ENCODE assay signal across 11 cellular contexts in the genomic region with DNA sequence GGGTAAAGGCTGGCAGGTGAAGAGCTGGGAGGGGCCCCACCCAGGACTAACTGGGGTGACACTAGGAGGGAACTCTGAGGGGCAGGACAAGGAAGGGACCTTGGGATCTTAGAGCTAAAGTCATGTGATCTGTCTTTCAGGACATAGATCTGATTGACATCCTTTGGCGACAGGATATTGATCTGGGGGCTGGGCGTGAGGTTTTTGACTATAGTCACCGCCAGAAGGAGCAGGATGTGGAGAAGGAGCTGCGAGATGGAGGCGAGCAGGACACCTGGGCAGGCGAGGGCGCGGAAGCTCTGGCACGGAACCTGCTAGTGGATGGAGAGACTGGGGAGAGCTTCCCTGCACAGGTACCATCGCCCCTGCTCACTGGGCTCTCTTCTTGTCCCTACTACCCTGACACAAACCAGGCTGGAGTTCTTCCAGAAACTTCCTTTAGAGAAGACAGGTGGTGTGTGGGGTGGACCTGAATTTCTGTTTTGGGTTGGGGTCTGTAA. TPM values are rescaled to one million over a fixed set of nuclear protein-coding genes. Genes with fewer than 3 reads are reported as not detected.
DNase-seq lines count a peak whose midpoint lies in the region; ATAC-seq and TF ChIP-seq lines count a peak whose summit lies in the region.
"Had no signal": no experiment of that assay in that cellular context is flagged by ENCODE, and none has a peak within 500 bp of the region (broad histone marks: within the 10 kb centered on the region; RNA-seq: fewer than 3 reads in every experiment).

No MANE protein-coding gene starts in this region.

- H3K9me2 ChIP-seq in GM23338 (ENCODE audit: insufficient read depth), result no peaks in the 10 kb centered on the region

- TF ChIP-seq POLR2A in Peyer's patch (IDR thresholded peaks at IDR 0.05), result no peak

- no peak overlapping the region for H2AFZ ChIP-seq in GM23338

- no peak for TF ChIP-seq CTCF in A673 (conservative IDR thresholded peaks at IDR 0.05; ENCODE audit: low read depth, low read length)
- TF ChIP-seq CTCF in GM23338 (conservative IDR thresholded peaks at IDR 0.05; ENCODE audit: low read depth in 2 of 2), result no peak
- no peak for TF ChIP-seq CTCF in Peyer's patch (IDR thresholded peaks at IDR 0.05)

- peak overlapping the region; percentile 98 for H3K27ac ChIP-seq in A673 (ENCODE audit: low read depth, low read length, poor library complexity, severe bottlenecking)
- peak overlapping the region; percentile 99 for H3K27ac ChIP-seq in GM23338 (ENCODE audit: low read depth)
- peak overlapping the region in 1 of 4 donors; percentile 17 for H3K27ac ChIP-seq in Peyer's patch
- H3K27ac ChIP-seq: pancreas had no signal

- POLR2A ChIA-PET in A673 (lab: Charles Lee; ENCODE audit: low non-redundant PET) (interaction anchor here (0.5 to 2.0 kb wide), 5 partner anchors 9 to 1248 kb away, joined by 3 to 10 read pairs (median 8); a partner anchor contains a TSS), HEK293T (lab: Yijun Ruan, JAX) (interaction anchor here (1.1 to 1.2 kb wide), 2 partner anchors 13 to 44 kb away, joined by 3 to 4 read pairs; no protein-coding TSS in a partner anchor)

- intact Hi-C loops in A673 (cut with micrococcal nuclease; ENCODE audit: unreplicated experiment), result no loop called here

- peak overlapping the region; percentile 90 for H3K4me2 ChIP-seq in GM23338

- no peaks in the 10 kb centered on the region for H3K27me3 ChIP-seq in A673 (replicated peaks; ENCODE audit: insufficient read depth, low read depth, low read length, poor library complexity)
- H3K27me3 ChIP-seq in GM23338 (ENCODE audit: insufficient read depth), result no peaks in the 10 kb centered on the region
- H3K27me3 ChIP-seq in Peyer's patch, result no peaks in the 10 kb centered on the region
- H3K27me3 ChIP-seq: breast epithelium, pancreas had no signal

- H3K4me1 ChIP-seq in A673 (ENCODE audit: insufficient read depth, low read length, poor library complexity, severe bottlenecking), result peaks cover 51% of the 10 kb centered on the region
- H3K4me1 ChIP-seq in GM23338 (ENCODE audit: insufficient read depth), result peaks cover 47% of the 10 kb centered on the region
- peaks cover 3 to 43% (median 31%) of the 10 kb centered on the region in 4 donors for H3K4me1 ChIP-seq in Peyer's patch

- peaks cover 23% of the 10 kb centered on the region for H4K20me1 ChIP-seq in GM23338 (replicated peaks; ENCODE audit: insufficient read depth)

- H3K9me3 Mint-ChIP-seq in GM23338 (no peaks in the 10 kb centered on the region), memory B cell (no peaks in the 10 kb centered on the region)
- H3K9me3 Mint-ChIP-seq in activated naive CD4-positive, alpha-beta T cell treated with anti-CD3 and anti-CD28 coated beads, Interleukin-2, amount 50 U/mL, for 72 hours, result no peaks in the 10 kb centered on the region

- H3K4me3 Mint-ChIP-seq in GM23338 (peak overlapping the region; percentile 98), memory B cell (peak overlapping the region; percentile 74)

- no peaks in the 10 kb centered on the region for H3K9me3 ChIP-seq in A673 (ENCODE audit: low read depth, low read length, poor library complexity, severe bottlenecking)
- H3K9me3 ChIP-seq in Peyer's patch, result no peaks in the 10 kb centered on the region
- H3K9me3 ChIP-seq: breast epithelium, pancreas had no signal

- BruUV-seq in A673 (replicated peaks; lab: Mats Ljungman, UMichigan), result no TSS peak

- H3K27ac Mint-ChIP-seq in GM23338, result peak overlapping the region; percentile 100
- peak overlapping the region; percentile 98 to 99 for H3K27ac Mint-ChIP-seq in activated naive CD4-positive, alpha-beta T cell treated with anti-CD3 and anti-CD28 coated beads, Interleukin-2, amount 50 U/mL, for 72 hours
- peak overlapping the region; percentile 92 for H3K27ac Mint-ChIP-seq in memory B cell

- H3K36me3 ChIP-seq in A673 (ENCODE audit: insufficient read depth, low read length, poor library complexity, severe bottlenecking), result peaks cover 66% of the 10 kb centered on the region
- H3K36me3 ChIP-seq in GM23338 (ENCODE audit: insufficient read depth), result peaks cover 36% of the 10 kb centered on the region
- H3K36me3 ChIP-seq in Peyer's patch, result peaks cover 0 to 96% (median 0%) of the 10 kb centered on the region in 3 donors

- no peak for DNase-seq in A673 (ENCODE audit: low spot score)
- DNase-seq in GM23338 (ENCODE audit: low spot score), result peak; percentile 8
- DNase-seq in activated naive CD4-positive, alpha-beta T cell treated with anti-CD3 and anti-CD28 coated beads, Interleukin-2, amount 50 U/mL, for 72 hours (ENCODE audit: low spot score in 2 of 2), result no peak
- DNase-seq in memory B cell (ENCODE audit: low spot score in 2 of 2), result no peak
- DNase-seq in HEK293T (ENCODE audit: extremely low spot score), result no peak
- DNase-seq in Peyer's patch, result no peak
- DNase-seq: DMS 273 treated with DMSO at 0.1 percent for 48 hours, pancreas had no signal

- H3K4me1 Mint-ChIP-seq in GM23338, result peaks cover 78% of the 10 kb centered on the region
- H3K4me1 Mint-ChIP-seq in memory B cell, result peaks cover 44% of the 10 kb centered on the region

- peaks cover 74% of the 10 kb centered on the region for H3K79me2 ChIP-seq in GM23338 (replicated peaks; ENCODE audit: insufficient read depth)

- ATAC-seq in GM23338 (no peak), memory B cell (ENCODE audit: low read depth) (no peak), HG02571 (IDR thresholded peaks at IDR 0.05; ENCODE audit: unreplicated experiment) (no peak), HG03097 (IDR thresholded peaks at IDR 0.05; ENCODE audit: low FRiP score, unreplicated experiment) (no peak)
- no peak for ATAC-seq in activated naive CD4-positive, alpha-beta T cell treated with anti-CD3 and anti-CD28 coated beads, Interleukin-2, amount 50 U/mL, for 72 hours
- ATAC-seq: pancreas had no signal

- H3K27me3 Mint-ChIP-seq in GM23338 (ENCODE audit: insufficient read depth, low read depth, poor library complexity) (peaks cover 29% of the 10 kb centered on the region), memory B cell (no peaks in the 10 kb centered on the region)

- peaks cover 42% of the 10 kb centered on the region for H3F3A ChIP-seq in GM23338 (replicated peaks; ENCODE audit: low read depth)

- peak overlapping the region; percentile 32 for H3K4me3 ChIP-seq in A673 (ENCODE audit: low read depth, low read length, poor library complexity, severe bottlenecking)
- H3K4me3 ChIP-seq in GM23338, result peak overlapping the region; percentile 99
- H3K4me3 ChIP-seq in Peyer's patch, result no peak overlapping the region
- H3K4me3 ChIP-seq: pancreas had no signal

- peaks cover 84% of the 10 kb centered on the region for H3K36me3 Mint-ChIP-seq in GM23338 (ENCODE audit: low read depth)
- H3K36me3 Mint-ChIP-seq in activated naive CD4-positive, alpha-beta T cell treated with anti-CD3 and anti-CD28 coated beads, Interleukin-2, amount 50 U/mL, for 72 hours, result peaks cover 32 to 47% of the 10 kb centered on the region in 2 donors
- peaks cover 40% of the 10 kb centered on the region for H3K36me3 Mint-ChIP-seq in memory B cell

- CTCF ChIA-PET in A673 (lab: Charles Lee) (interaction anchor here (0.5 kb wide), 1 partner anchor 109 kb away, joined by 3 read pairs; no protein-coding TSS in a partner anchor), HEK293T (lab: Yijun Ruan, JAX) (interaction anchor here (0.6 kb wide), 1 partner anchor 463 kb away, joined by 5 read pairs; no protein-coding TSS in a partner anchor)

TF ChIP-seq in GM23338, 12 proteins besides CTCF, POLR2A, EP300 and RAD21 (continues in another document):
- TF ChIP-seq EZH2phosphoT487 (IDR thresholded peaks at IDR 0.05; ENCODE audit: unreplicated experiment) (no peak), ZNF331 (CRISPR knock-in tag; IDR thresholded peaks at IDR 0.05; ENCODE audit: low read depth) (no peak), POLR2AphosphoS5 (IDR thresholded peaks at IDR 0.05; ENCODE audit: low read depth) (no peak; the same call in 1 of the 2 replicates)

TF ChIP-seq in HEK293T, 16 proteins besides CTCF, POLR2A, EP300 and RAD21 (continues in another document):
- no peak for TF ChIP-seq ARNT (IDR thresholded peaks at IDR 0.05)
- TF ChIP-seq, protein P1, sequence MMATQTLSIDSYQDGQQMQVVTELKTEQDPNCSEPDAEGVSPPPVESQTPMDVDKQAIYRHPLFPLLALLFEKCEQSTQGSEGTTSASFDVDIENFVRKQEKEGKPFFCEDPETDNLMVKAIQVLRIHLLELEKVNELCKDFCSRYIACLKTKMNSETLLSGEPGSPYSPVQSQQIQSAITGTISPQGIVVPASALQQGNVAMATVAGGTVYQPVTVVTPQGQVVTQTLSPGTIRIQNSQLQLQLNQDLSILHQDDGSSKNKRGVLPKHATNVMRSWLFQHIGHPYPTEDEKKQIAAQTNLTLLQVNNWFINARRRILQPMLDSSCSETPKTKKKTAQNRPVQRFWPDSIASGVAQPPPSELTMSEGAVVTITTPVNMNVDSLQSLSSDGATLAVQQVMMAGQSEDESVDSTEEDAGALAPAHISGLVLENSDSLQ (IDR thresholded peaks at IDR 0.05), result no peak
- TF ChIP-seq TARDBP (IDR thresholded peaks at IDR 0.05), result no peak
- no peak for TF ChIP-seq FOXK2 (IDR thresholded peaks at IDR 0.05)
- TF ChIP-seq L3MBTL2 (conservative IDR thresholded peaks at IDR 0.05), result no peak
- TF ChIP-seq ZNF384 (IDR thresholded peaks at IDR 0.05), result no peak

RNA-seq across cellular contexts. Expression of a gene that starts 8.1 kb away (rescaled TPM):
- total RNA-seq in A673 (2021) (149 and 168 TPM in 2 replicates), Peyer's patch (100 to 1,000 TPM in 3 of 4 donors, 10 to 100 TPM in 1; 89.1 to 228 (median 217) TPM)
- 138 and 157 TPM in 2 replicates for total RNA-seq in GM23338 (2014; rRNA removed; shearing (Covaris generic))
- polyA plus RNA-seq in GM23338 (2016; fragmentation: Nextera tagmentation; extraction: Ambion mirVana), result 39.9 and 49.9 TPM in 2 replicates
- total RNA-seq in activated naive CD4-positive, alpha-beta T cell treated with anti-CD3 and anti-CD28 coated beads, Interleukin-2, amount 50 U/mL, for 72 hours, result 10 to 100 TPM; 81.9 to 92.5 TPM

RNA-seq across cellular contexts. Expression of a gene that starts 18.7 kb away (rescaled TPM):
- total RNA-seq in A673 (2021) (2.3 TPM in 1 of 2 replicates, not detected in the other), Peyer's patch (10 to 100 TPM in 2 of 4 donors, 1 to 10 TPM in 2; 2.2 to 27.2 (median 7.0) TPM)
- not detected in 2 replicates for total RNA-seq in GM23338 (2014; rRNA removed; shearing (Covaris generic))
- polyA plus RNA-seq in GM23338 (2016; fragmentation: Nextera tagmentation; extraction: Ambion mirVana), result not detected in 2 replicates
- 1 to 10 TPM; 1.3 to 3.6 TPM for total RNA-seq in activated naive CD4-positive, alpha-beta T cell treated with anti-CD3 and anti-CD28 coated beads, Interleukin-2, amount 50 U/mL, for 72 hours

RNA-seq across cellular contexts. Expression of a gene that starts 45.0 kb away (rescaled TPM):
- total RNA-seq in A673 (2021), result 121 and 139 TPM in 2 replicates
- 113 and 127 TPM in 2 replicates for total RNA-seq in GM23338 (2014; rRNA removed; shearing (Covaris generic))
- 223 and 243 TPM in 2 replicates for polyA plus RNA-seq in GM23338 (2016; fragmentation: Nextera tagmentation; extraction: Ambion mirVana)
- total RNA-seq in activated naive CD4-positive, alpha-beta T cell treated with anti-CD3 and anti-CD28 coated beads, Interleukin-2, amount 50 U/mL, for 72 hours, result 10 to 100 TPM; 29.1 to 66.5 TPM
- total RNA-seq in Peyer's patch, result 10 to 100 TPM in 1 of 4 donors, 1 to 10 TPM in 3; 7.2 to 14.0 (median 8.5) TPM

RNA-seq across cellular contexts. Expression of a gene that starts 51.3 kb away (rescaled TPM):
- total RNA-seq in A673 (2021) (25.1 and 27.6 TPM in 2 replicates), Peyer's patch (10 to 100 TPM in 3 of 4 donors, 1 to 10 TPM in 1; 9.5 to 19.8 (median 15.0) TPM)
- 13.7 and 16.3 TPM in 2 replicates for total RNA-seq in GM23338 (2014; rRNA removed; shearing (Covaris generic))
- polyA plus RNA-seq in GM23338 (2016; fragmentation: Nextera tagmentation; extraction: Ambion mirVana), result 7.9 and 8.0 TPM in 2 replicates
- 10 to 100 TPM; 15.4 to 24.5 TPM for total RNA-seq in activated naive CD4-positive, alpha-beta T cell treated with anti-CD3 and anti-CD28 coated beads, Interleukin-2, amount 50 U/mL, for 72 hours

Comparison
In these comparisons a context has a peak if more than half of its experiments do, and no peak if none do; other contexts are left out.
1. H3K4me3 ChIP-seq: peak in A673 (single experiment) and GM23338 (single experiment); none in Peyer's patch (0 of 4).
2. Peak in every context shown above with its lines, with median percentiles within 50 percentile points of each other: H3K27ac Mint-ChIP-seq.